In the genomic region with DNA sequence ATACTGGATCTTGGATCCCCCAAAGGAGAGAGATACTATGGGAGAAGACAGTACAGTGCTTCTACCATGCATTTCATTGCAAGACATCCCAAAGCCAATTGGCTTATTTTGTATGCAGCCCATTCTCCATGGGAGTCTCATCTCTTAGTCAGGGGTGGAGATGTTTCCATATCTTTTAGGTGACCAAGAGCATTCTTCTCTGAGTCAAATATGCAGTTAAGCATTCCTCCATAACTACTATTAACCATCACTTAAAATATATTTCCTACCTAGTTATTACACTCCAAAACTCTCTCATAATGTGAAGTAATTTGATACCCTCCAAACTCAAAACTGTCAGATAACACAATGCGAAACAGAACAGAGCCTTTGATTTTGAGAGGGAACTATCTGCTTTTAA, we compare ENCODE assay signal across 32 cellular contexts.
DNase-seq lines count a peak whose midpoint lies in the region; ATAC-seq, FAIRE-seq and TF ChIP-seq lines count a peak whose summit lies in the region.
"Had no signal": no experiment of that assay in that cellular context is flagged by ENCODE, and none has a peak within 500 bp of the region (broad histone marks: within the 10 kb centered on the region; RNA-seq: fewer than 3 reads in every experiment).

No MANE protein-coding gene starts in this region.

- DNase-seq in AG08395 (ENCODE audit: low spot score) (peak; percentile 69), GM04504 (ENCODE audit: low read depth) (peak; percentile 26), astrocyte (ENCODE audit: low read depth) (peak; percentile 71), foreskin fibroblast (peak; percentile 58 to 79), SHP77 treated with DMSO at 0.1 percent for 48 hours (lab: John Stamatoyannopoulos, UW) (no peak), DMS79 (lab: John Stamatoyannopoulos, UW) (no peak), nephron progenitor cell (no peak), mucosa of descending colon (no peak)
- DNase-seq: activated CD4-positive, alpha-beta T cell treated with anti-CD3 and anti-CD28 coated beads, Interleukin-2, amount 10 ng/mL, durations not matched to agents 24 days and 14 days; activated CD8-positive, alpha-beta memory T cell treated with anti-CD3 and anti-CD28 coated beads for 24 hours; activated effector memory CD4-positive, alpha-beta T cell treated with Interleukin-2 at 50 U/mL for 16 hours; activated T-cell treated with anti-CD3 and anti-CD28 coated beads for 4 hours; aorta; central memory CD4-positive, alpha-beta T cell; DMS153; mammary epithelial cell; NCI-H1694; NCI-H510A; stimulated activated CD4-positive, alpha-beta T cell treated with anti-CD3 and anti-CD28 coated beads, Interleukin-1b, Interleukin-23, amount 100 ng/mL, for 48 hours; stimulated activated naive CD4-positive, alpha-beta T cell treated with Interleukin-2 at 50 U/mL for 16 hours; T-cell; upper lobe of right lung had no signal

- H3K9me3 ChIP-seq in astrocyte (ENCODE audit: insufficient read depth, low read depth, low read length) (peaks cover 7% of the 10 kb centered on the region), mucosa of descending colon (peaks cover 17% of the 10 kb centered on the region)
- H3K9me3 ChIP-seq: SJSA1, upper lobe of right lung had no signal

- H3K4me1 ChIP-seq in astrocyte (ENCODE audit: insufficient read depth, low read length), result no peaks in the 10 kb centered on the region
- no peaks in the 10 kb centered on the region for H3K4me1 ChIP-seq in mucosa of descending colon (ENCODE audit: low read depth)
- H3K4me1 ChIP-seq: BLaER1, gastroesophageal sphincter, parathyroid adenoma, right atrium auricular region, suprapubic skin, upper lobe of right lung had no signal

- ATAC-seq in mucosa of descending colon, result no peak
- ATAC-seq: activated naive CD4-positive, alpha-beta T cell treated with anti-CD3 and anti-CD28 coated beads, Interleukin-2, amount 50 U/mL, for 72 hours; gastroesophageal sphincter; T-cell; upper lobe of right lung had no signal

- H3K4me2 ChIP-seq in astrocyte (ENCODE audit: low read length), result no peak overlapping the region
- H3K4me2 ChIP-seq: BLaER1 had no signal

- no peaks in the 10 kb centered on the region for H3K36me3 ChIP-seq in astrocyte (ENCODE audit: insufficient read depth, low read length)
- H3K36me3 ChIP-seq in mucosa of descending colon (ENCODE audit: low read depth), result no peaks in the 10 kb centered on the region
- H3K36me3 ChIP-seq: BLaER1, gastroesophageal sphincter, right atrium auricular region, SJSA1, suprapubic skin, upper lobe of right lung had no signal

- H3K27me3 ChIP-seq in astrocyte (ENCODE audit: insufficient read depth, low read length), result no peaks in the 10 kb centered on the region
- H3K27me3 ChIP-seq: BLaER1, gastroesophageal sphincter, right atrium auricular region, SJSA1, suprapubic skin, upper lobe of right lung had no signal

- H3K27ac ChIP-seq in astrocyte (ENCODE audit: low read depth, low read length), result no peak overlapping the region
- H3K27ac ChIP-seq: BLaER1, gastroesophageal sphincter, parathyroid adenoma, right atrium auricular region, SJSA1, suprapubic skin, upper lobe of right lung had no signal

- H3K4me1 Mint-ChIP-seq in astrocyte (ENCODE audit: low read depth, unreplicated experiment) (no peaks in the 10 kb centered on the region), nephron progenitor cell (no peaks in the 10 kb centered on the region)
- H3K4me1 Mint-ChIP-seq: activated CD4-positive, alpha-beta T cell treated with anti-CD3 and anti-CD28 coated beads, Interleukin-2, amount 10 ng/mL, durations not matched to agents 24 days and 14 days; nephron; T-cell had no signal

- H3K27ac Mint-ChIP-seq in astrocyte (ENCODE audit: unreplicated experiment) (no peak overlapping the region), nephron progenitor cell (no peak overlapping the region)
- H3K27ac Mint-ChIP-seq: activated CD4-positive, alpha-beta T cell treated with anti-CD3 and anti-CD28 coated beads, Interleukin-2, amount 10 ng/mL, durations not matched to agents 24 days and 14 days; activated naive CD4-positive, alpha-beta T cell treated with anti-CD3 and anti-CD28 coated beads, Interleukin-2, amount 50 U/mL, for 72 hours; dendritic cell treated with granulocyte-macrophage colony-stimulating factor and Interleukin-4, amounts not matched to agents 40 ng/mL and 50 ng/mL, for 4 days; nephron; T-cell had no signal

- H3K4me3 ChIP-seq in astrocyte (ENCODE audit: insufficient read depth, low read depth, low read length) (no peak overlapping the region), foreskin fibroblast (ENCODE audit: low read depth in 1 of 2, low read length in 2 of 2) (no peak overlapping the region), mucosa of descending colon (no peak overlapping the region)
- H3K4me3 ChIP-seq: BLaER1, gastroesophageal sphincter, right atrium auricular region, SJSA1, suprapubic skin, upper lobe of right lung had no signal

- no peak overlapping the region for H3K4me3 Mint-ChIP-seq in astrocyte (ENCODE audit: unreplicated experiment)
- no peak overlapping the region for H3K4me3 Mint-ChIP-seq in nephron progenitor cell
- H3K4me3 Mint-ChIP-seq: activated CD4-positive, alpha-beta T cell treated with anti-CD3 and anti-CD28 coated beads, Interleukin-2, amount 10 ng/mL, durations not matched to agents 24 days and 14 days; dendritic cell treated with granulocyte-macrophage colony-stimulating factor and Interleukin-4, amounts not matched to agents 40 ng/mL and 50 ng/mL, for 4 days; nephron; T-cell had no signal

- no peaks in the 10 kb centered on the region for H3K36me3 Mint-ChIP-seq in astrocyte (ENCODE audit: low read depth, unreplicated experiment)
- H3K36me3 Mint-ChIP-seq in nephron progenitor cell (ENCODE audit: low read depth), result peaks cover 8% of the 10 kb centered on the region
- H3K36me3 Mint-ChIP-seq: activated naive CD4-positive, alpha-beta T cell treated with anti-CD3 and anti-CD28 coated beads, Interleukin-2, amount 50 U/mL, for 72 hours; T-cell had no signal

- no peak overlapping the region for H2AFZ ChIP-seq in astrocyte (ENCODE audit: low read depth, low read length)
- H2AFZ ChIP-seq: parathyroid adenoma had no signal

- no peaks in the 10 kb centered on the region for H4K20me1 ChIP-seq in astrocyte (ENCODE audit: insufficient read depth, low read length)
- H4K20me1 ChIP-seq: BLaER1 had no signal

- TF ChIP-seq CTCF in astrocyte (IDR thresholded peaks at IDR 0.05; ENCODE audit: insufficient read depth, low read depth, low read length) (no peak), foreskin fibroblast (IDR thresholded peaks at IDR 0.05; ENCODE audit: low read depth, low read length) (no peak), nephron progenitor cell (IDR thresholded peaks at IDR 0.05) (no peak), mucosa of descending colon (IDR thresholded peaks at IDR 0.05) (no peak)

- no peak for FAIRE-seq in astrocyte (lab: Jason Lieb, UNC)
- FAIRE-seq: G401.6 had no signal

- intact Hi-C loops in mucosa of descending colon (cut with DNase I, micrococcal nuclease), result no loop called here

- H3K9ac ChIP-seq in astrocyte (ENCODE audit: low read length), result no peak overlapping the region
- H3K9ac ChIP-seq: BLaER1, parathyroid adenoma had no signal

- H3K27me3 Mint-ChIP-seq in astrocyte (ENCODE audit: low read depth, unreplicated experiment) (no peaks in the 10 kb centered on the region), nephron progenitor cell (ENCODE audit: low read depth, poor library complexity) (peaks cover 4% of the 10 kb centered on the region)
- H3K27me3 Mint-ChIP-seq: activated CD4-positive, alpha-beta T cell treated with anti-CD3 and anti-CD28 coated beads, Interleukin-2, amount 10 ng/mL, durations not matched to agents 24 days and 14 days; dendritic cell treated with granulocyte-macrophage colony-stimulating factor and Interleukin-4, amounts not matched to agents 40 ng/mL and 50 ng/mL, for 4 days; T-cell had no signal

- no peaks in the 10 kb centered on the region for H3K79me2 ChIP-seq in astrocyte (ENCODE audit: insufficient read depth, low read length)
- H3K79me2 ChIP-seq: parathyroid adenoma had no signal

- H3K9me3 Mint-ChIP-seq in astrocyte (ENCODE audit: unreplicated experiment) (peaks cover 9% of the 10 kb centered on the region), nephron progenitor cell (peaks cover 46% of the 10 kb centered on the region)

Comparison
In these comparisons a context has a peak if more than half of its experiments do, and no peak if none do; other contexts are left out.
1. DNase-seq: peak in AG08395 (single experiment), GM04504 (single experiment), astrocyte (single experiment) and foreskin fibroblast (2 of 2); none in SHP77 treated with DMSO at 0.1 percent for 48 hours (single experiment), DMS79 (single experiment), nephron progenitor cell (single experiment) and mucosa of descending colon (0 of 3).